ENCODE assay signal across 23 cellular contexts in genomic region chr1:180425956-180426355, GRCh38.
A peak's percentile ranks its signal among the peaks of the same experiment; 100 is the strongest.
DNase-seq lines count a peak whose midpoint lies in the region; ATAC-seq and FAIRE-seq lines count a peak whose summit lies in the region.
"Had no signal": no experiment of that assay in that cellular context is flagged by ENCODE, and none has a peak within 500 bp of the region (broad histone marks: within the 10 kb centered on the region; RNA-seq: fewer than 3 reads in every experiment).

No MANE protein-coding gene starts in this region.

- intact Hi-C loops in activated T-helper 1 cell treated with anti-CD3 and anti-CD28 coated beads, Interleukin-12 subunit alpha, Interleukin-12 subunit beta, Interleukin-2, Interleukin-4 antibody, amounts not matched to agents 30 ng/mL and 10 ng/mL and 1 ng/mL, durations not matched to agents 14 hours and 24 hours and 36 hours (cut with micrococcal nuclease): no loop called here

- H3K36me3 Mint-ChIP-seq in activated T-helper 1 cell treated with anti-CD3 and anti-CD28 coated beads, Interleukin-12 subunit alpha, Interleukin-12 subunit beta, Interleukin-2, Interleukin-4 antibody, amounts not matched to agents 30 ng/mL and 10 ng/mL and 1 ng/mL, durations not matched to agents 14 hours and 24 hours and 36 hours (ENCODE audit: low read depth): peaks cover 6% of the 10 kb centered on the region

- peak; percentile 19 for FAIRE-seq in A204.1 (lab: Jason Lieb, UNC)

- no peak overlapping the region for H3K27ac Mint-ChIP-seq in activated T-helper 1 cell treated with anti-CD3 and anti-CD28 coated beads, Interleukin-12 subunit alpha, Interleukin-12 subunit beta, Interleukin-2, Interleukin-4 antibody, amounts not matched to agents 30 ng/mL and 10 ng/mL and 1 ng/mL, durations not matched to agents 14 hours and 24 hours and 36 hours
- H3K27ac Mint-ChIP-seq: B cell, CD14-positive monocyte had no signal

- no peaks in the 10 kb centered on the region for H3K4me1 Mint-ChIP-seq in activated T-helper 1 cell treated with anti-CD3 and anti-CD28 coated beads, Interleukin-12 subunit alpha, Interleukin-12 subunit beta, Interleukin-2, Interleukin-4 antibody, amounts not matched to agents 30 ng/mL and 10 ng/mL and 1 ng/mL, durations not matched to agents 14 hours and 24 hours and 36 hours (ENCODE audit: low read depth)

- no peaks in the 10 kb centered on the region for H3K27me3 Mint-ChIP-seq in activated T-helper 1 cell treated with anti-CD3 and anti-CD28 coated beads, Interleukin-12 subunit alpha, Interleukin-12 subunit beta, Interleukin-2, Interleukin-4 antibody, amounts not matched to agents 30 ng/mL and 10 ng/mL and 1 ng/mL, durations not matched to agents 14 hours and 24 hours and 36 hours (ENCODE audit: insufficient read depth)
- H3K27me3 Mint-ChIP-seq: B cell had no signal

- no peak overlapping the region for H3K4me3 Mint-ChIP-seq in activated T-helper 1 cell treated with anti-CD3 and anti-CD28 coated beads, Interleukin-12 subunit alpha, Interleukin-12 subunit beta, Interleukin-2, Interleukin-4 antibody, amounts not matched to agents 30 ng/mL and 10 ng/mL and 1 ng/mL, durations not matched to agents 14 hours and 24 hours and 36 hours
- H3K4me3 Mint-ChIP-seq: B cell, CD14-positive monocyte, H9 had no signal

- ATAC-seq in HG03097 (IDR thresholded peaks at IDR 0.05; ENCODE audit: low FRiP score, unreplicated experiment) (no peak), HG03520 (IDR thresholded peaks at IDR 0.05; ENCODE audit: unreplicated experiment) (no peak)

- no peaks in the 10 kb centered on the region for H3K9me3 Mint-ChIP-seq in activated T-helper 1 cell treated with anti-CD3 and anti-CD28 coated beads, Interleukin-12 subunit alpha, Interleukin-12 subunit beta, Interleukin-2, Interleukin-4 antibody, amounts not matched to agents 30 ng/mL and 10 ng/mL and 1 ng/mL, durations not matched to agents 14 hours and 24 hours and 36 hours
- H3K9me3 Mint-ChIP-seq: H9 had no signal

- DNase-seq in NCI-H446 treated with DMSO at 0.1 percent for 48 hours (lab: John Stamatoyannopoulos, UW) (peak; percentile 36), astrocyte of the hippocampus (ENCODE audit: low read depth, low spot score) (peak; percentile 4), fibroblast of peridontal ligament (ENCODE audit: extremely low read depth) (peak; percentile 27), retina (no peak)
- no peak for DNase-seq in activated T-helper 1 cell treated with anti-CD3 and anti-CD28 coated beads, Interleukin-12 subunit alpha, Interleukin-12 subunit beta, Interleukin-2, Interleukin-4 antibody, amounts not matched to agents 30 ng/mL and 10 ng/mL and 1 ng/mL, durations not matched to agents 14 hours and 24 hours and 36 hours (ENCODE audit: low spot score)
- DNase-seq: 8988T, DMS79, GM23248, H9, Kasumi-1, MG63, NCI-H1436, NCI-H187 treated with DMSO at 0.1 percent for 48 hours, NCI-H2107, NCI-H2227 treated with DMSO at 0.1 percent for 48 hours, NCI-H510A treated with DMSO at 0.1 percent for 48 hours, NCI-H774, Peyer's patch had no signal

Comparison
In these comparisons a context has a peak if more than half of its experiments do, and no peak if none do; other contexts are left out.
1. DNase-seq: peak in NCI-H446 treated with DMSO at 0.1 percent for 48 hours (single experiment), astrocyte of the hippocampus (single experiment) and fibroblast of peridontal ligament (single experiment); none in activated T-helper 1 cell treated with anti-CD3 and anti-CD28 coated beads, Interleukin-12 subunit alpha, Interleukin-12 subunit beta, Interleukin-2, Interleukin-4 antibody, amounts not matched to agents 30 ng/mL and 10 ng/mL and 1 ng/mL, durations not matched to agents 14 hours and 24 hours and 36 hours (single experiment) and retina (single experiment).